8 cellular contexts compared by ENCODE assay signal in the genomic region with DNA sequence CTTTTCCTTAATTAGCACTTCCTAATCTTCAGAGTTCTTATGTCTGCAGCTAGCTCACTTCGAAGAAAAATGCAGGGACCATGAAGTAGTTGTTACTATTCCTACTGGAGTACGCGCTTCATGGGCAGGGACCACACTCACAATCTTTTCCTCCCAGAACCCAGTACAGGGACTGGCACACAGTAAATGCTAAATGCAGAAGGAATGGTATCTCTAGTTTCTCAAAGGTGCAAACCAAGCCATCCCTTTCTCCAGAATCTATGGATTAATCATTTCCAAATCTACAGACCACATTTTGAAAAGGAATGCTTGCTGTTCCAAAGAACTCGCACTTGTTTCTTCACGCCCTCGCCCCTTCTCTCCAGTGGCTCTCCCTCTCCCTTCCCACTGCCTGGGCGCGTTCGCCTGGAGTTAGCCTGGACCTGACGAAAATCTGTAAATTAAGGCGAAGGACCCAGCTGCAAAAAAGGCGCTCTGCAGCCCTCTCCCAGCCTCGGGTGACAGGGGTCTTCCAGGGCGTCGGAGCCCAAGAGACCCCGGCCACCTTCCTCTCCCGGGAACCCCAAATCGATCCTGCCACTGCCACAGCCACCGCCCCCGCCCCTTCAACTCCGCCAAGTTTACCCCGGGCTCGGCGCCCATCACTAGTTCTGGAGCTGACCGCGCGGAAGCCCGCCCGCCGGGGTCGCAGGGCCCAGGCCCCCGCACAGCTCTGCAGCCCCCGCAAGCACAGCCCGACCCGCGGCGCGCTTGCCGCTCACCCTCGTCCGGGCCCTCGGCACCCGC. TPM values are rescaled to one million over a fixed set of nuclear protein-coding genes. Genes with fewer than 3 reads are reported as not detected.
DNase-seq lines count a peak whose midpoint lies in the region; ATAC-seq and TF ChIP-seq lines count a peak whose summit lies in the region.

No MANE protein-coding gene starts in this region.

- H3K27me3 ChIP-seq in endocrine pancreas (ENCODE audit: control insufficient read depth, insufficient read depth, low read length), result no peaks in the 10 kb centered on the region

- peaks cover 0 to 7% of the 10 kb centered on the region in 2 donors for H3K27me3 Mint-ChIP-seq in natural killer cell treated with Interleukin-12 subunit alpha and Interleukin-12 subunit beta and Interleukin-15 and Interleukin-18, amount 100 ng/mL, for 72 hours

- H3K4me3 ChIP-seq in endocrine pancreas (ENCODE audit: control insufficient read depth, insufficient read depth, low read length), result peak overlapping the region; percentile 76

- ATAC-seq in natural killer cell treated with Interleukin-12 subunit alpha and Interleukin-12 subunit beta and Interleukin-15 and Interleukin-18, amount 100 ng/mL, for 72 hours, result no peak
- no peak for ATAC-seq in HG02623 (IDR thresholded peaks at IDR 0.05; ENCODE audit: unreplicated experiment)
- no peak for ATAC-seq in GM18520 (IDR thresholded peaks at IDR 0.05; ENCODE audit: unreplicated experiment)

- H3K4me1 ChIP-seq in endocrine pancreas (ENCODE audit: control insufficient read depth, insufficient read depth, low read length), result no peaks in the 10 kb centered on the region

- H3K27ac Mint-ChIP-seq in natural killer cell treated with Interleukin-12 subunit alpha and Interleukin-12 subunit beta and Interleukin-15 and Interleukin-18, amount 100 ng/mL, for 72 hours, result peak overlapping the region; percentile 87 to 95

- DNase-seq in NCI-H1092 treated with DMSO at 0.1 percent for 48 hours (lab: John Stamatoyannopoulos, UW) (peak; percentile 43), NCI-H1092 (lab: John Stamatoyannopoulos, UW) (no peak), GF-D8 (lab: John Stamatoyannopoulos, UW) (no peak)
- DNase-seq in natural killer cell treated with Interleukin-12 subunit alpha and Interleukin-12 subunit beta and Interleukin-15 and Interleukin-18, amount 100 ng/mL, for 72 hours (ENCODE audit: low spot score), result no peak

- no peaks in the 10 kb centered on the region for H3K9me3 ChIP-seq in endocrine pancreas (ENCODE audit: control insufficient read depth, low read length)

- H3K4me3 Mint-ChIP-seq in natural killer cell treated with Interleukin-12 subunit alpha and Interleukin-12 subunit beta and Interleukin-15 and Interleukin-18, amount 100 ng/mL, for 72 hours, result peak overlapping the region; percentile 96

- no peaks in the 10 kb centered on the region for H3K9me3 Mint-ChIP-seq in natural killer cell treated with Interleukin-12 subunit alpha and Interleukin-12 subunit beta and Interleukin-15 and Interleukin-18, amount 100 ng/mL, for 72 hours

- peaks cover 10% of the 10 kb centered on the region for H3K36me3 Mint-ChIP-seq in natural killer cell treated with Interleukin-12 subunit alpha and Interleukin-12 subunit beta and Interleukin-15 and Interleukin-18, amount 100 ng/mL, for 72 hours

- H3K36me3 ChIP-seq in endocrine pancreas (ENCODE audit: control insufficient read depth, insufficient read depth, low read length), result no peaks in the 10 kb centered on the region

- peaks cover 34 to 49% of the 10 kb centered on the region in 2 donors for H3K4me1 Mint-ChIP-seq in natural killer cell treated with Interleukin-12 subunit alpha and Interleukin-12 subunit beta and Interleukin-15 and Interleukin-18, amount 100 ng/mL, for 72 hours (ENCODE audit: low read depth in 2 of 2)

- peak overlapping the region; percentile 81 for H3K9ac ChIP-seq in endocrine pancreas (ENCODE audit: control insufficient read depth, insufficient read depth, low read length)

TF ChIP-seq in PFSK-1, 5 proteins besides CTCF, POLR2A, EP300 and RAD21:
- TF ChIP-seq SIN3A (IDR thresholded peaks at IDR 0.05; ENCODE audit: borderline replicate concordance, insufficient read depth, low read length), result no peak
- TF ChIP-seq TAF1 (IDR thresholded peaks at IDR 0.05; ENCODE audit: borderline replicate concordance, insufficient read depth, low read length), result 0 out of 2 replicates have a peak, but pooled peaks have one; percentile 7

RNA-seq across cellular contexts. Expression of a gene that starts 0.6 kb away (rescaled TPM):
- 107 TPM for polyA plus RNA-seq in PFSK-1 (2012; ENCODE audit: insufficient read length, low read depth)
- 100 to 1,000 TPM; 141 to 159 TPM for total RNA-seq in natural killer cell treated with Interleukin-12 subunit alpha and Interleukin-12 subunit beta and Interleukin-15 and Interleukin-18, amount 100 ng/mL, for 72 hours
